ENCODE assay signal across 1 cellular context in the genomic region with DNA sequence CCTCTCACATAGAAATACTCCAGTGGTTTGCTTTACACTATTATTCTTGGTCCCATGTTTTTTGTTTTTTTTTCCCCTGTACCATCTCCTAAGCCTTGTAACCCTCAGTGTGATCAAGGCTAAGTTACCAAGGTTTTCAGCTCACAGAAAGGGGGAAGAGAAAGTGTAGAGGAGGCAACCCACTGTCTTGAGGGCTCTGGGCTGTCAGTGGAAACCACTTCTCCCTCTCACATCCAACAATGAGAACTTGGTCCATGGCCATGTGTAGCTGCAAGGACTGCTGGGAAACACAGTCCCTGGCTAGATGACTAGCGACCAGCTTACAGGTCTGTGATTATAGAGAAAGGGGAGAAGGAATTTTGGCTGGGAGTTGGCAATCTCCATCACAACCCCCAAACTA.
TF ChIP-seq lines count a peak whose summit lies in the region.

No MANE protein-coding gene starts in this region.

TF ChIP-seq in GM12878, 131 proteins besides CTCF, POLR2A, EP300 and RAD21:
- no peak for TF ChIP-seq SREBF2 (IDR thresholded peaks at IDR 0.05; ENCODE audit: low read length)
- peak; percentile 15; the same call in 1 of the 2 replicates for TF ChIP-seq SPI1 (IDR thresholded peaks at IDR 0.05; ENCODE audit: borderline replicate concordance, insufficient read depth, low read depth, low read length)
TF ChIP-seq in GM12878: peak in this region for 1.
